Comparison of ENCODE assay signal across 1 cellular context in genomic region chr6:148345176-148345575, GRCh38.
TF ChIP-seq lines count a peak whose summit lies in the region.

No MANE protein-coding gene starts in this region.

TF ChIP-seq in HepG2, 621 proteins besides CTCF, POLR2A, EP300 and RAD21 (continued from another document and continues in another):
- TF ChIP-seq, protein P1, sequence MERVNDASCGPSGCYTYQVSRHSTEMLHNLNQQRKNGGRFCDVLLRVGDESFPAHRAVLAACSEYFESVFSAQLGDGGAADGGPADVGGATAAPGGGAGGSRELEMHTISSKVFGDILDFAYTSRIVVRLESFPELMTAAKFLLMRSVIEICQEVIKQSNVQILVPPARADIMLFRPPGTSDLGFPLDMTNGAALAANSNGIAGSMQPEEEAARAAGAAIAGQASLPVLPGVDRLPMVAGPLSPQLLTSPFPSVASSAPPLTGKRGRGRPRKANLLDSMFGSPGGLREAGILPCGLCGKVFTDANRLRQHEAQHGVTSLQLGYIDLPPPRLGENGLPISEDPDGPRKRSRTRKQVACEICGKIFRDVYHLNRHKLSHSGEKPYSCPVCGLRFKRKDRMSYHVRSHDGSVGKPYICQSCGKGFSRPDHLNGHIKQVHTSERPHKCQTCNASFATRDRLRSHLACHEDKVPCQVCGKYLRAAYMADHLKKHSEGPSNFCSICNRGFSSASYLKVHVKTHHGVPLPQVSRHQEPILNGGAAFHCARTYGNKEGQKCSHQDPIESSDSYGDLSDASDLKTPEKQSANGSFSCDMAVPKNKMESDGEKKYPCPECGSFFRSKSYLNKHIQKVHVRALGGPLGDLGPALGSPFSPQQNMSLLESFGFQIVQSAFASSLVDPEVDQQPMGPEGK (CRISPR knock-in tag; IDR thresholded peaks at IDR 0.05), result no peak
- TF ChIP-seq PAXIP1 (CRISPR knock-in tag; conservative IDR thresholded peaks at IDR 0.05) (no peak), DRAP1 (CRISPR knock-in tag; IDR thresholded peaks at IDR 0.05) (0 out of 2 replicates have a peak, but pooled peaks have one; percentile 14), ZNF430 (CRISPR knock-in tag; IDR thresholded peaks at IDR 0.05) (no peak), NR2F1 (CRISPR knock-in tag; IDR thresholded peaks at IDR 0.05) (no peak), ZFYVE20 (CRISPR knock-in tag; IDR thresholded peaks at IDR 0.05; ENCODE audit: borderline replicate concordance, low read depth) (no peak), ZNF562 (CRISPR knock-in tag; IDR thresholded peaks at IDR 0.05; ENCODE audit: borderline replicate concordance) (no peak), ETV5 (CRISPR knock-in tag; IDR thresholded peaks at IDR 0.05; ENCODE audit: borderline replicate concordance) (no peak), ZBTB34 (CRISPR knock-in tag; IDR thresholded peaks at IDR 0.05) (no peak), ZNF564 (CRISPR knock-in tag; IDR thresholded peaks at IDR 0.05) (no peak), ZNF468 (CRISPR knock-in tag; IDR thresholded peaks at IDR 0.05) (no peak), ZFP90 (CRISPR knock-in tag; IDR thresholded peaks at IDR 0.05; ENCODE audit: borderline replicate concordance) (no peak), HMGA1 (CRISPR knock-in tag; conservative IDR thresholded peaks at IDR 0.05) (no peak), FOXA1 (IDR thresholded peaks at IDR 0.05) (no peak), FOXA1 (CRISPR knock-in tag; IDR thresholded peaks at IDR 0.05) (peak; percentile 50), ZNF552 (CRISPR knock-in tag; IDR thresholded peaks at IDR 0.05; ENCODE audit: borderline replicate concordance) (no peak), ZNF335 (CRISPR knock-in tag; IDR thresholded peaks at IDR 0.05) (no peak), RORA (CRISPR knock-in tag; IDR thresholded peaks at IDR 0.05) (no peak), FOXP1 (IDR thresholded peaks at IDR 0.05) (no peak), FOXP1 (CRISPR knock-in tag; IDR thresholded peaks at IDR 0.05) (peak; percentile 80), SP140L (CRISPR knock-in tag; IDR thresholded peaks at IDR 0.05; ENCODE audit: borderline replicate concordance) (no peak), ARNT (IDR thresholded peaks at IDR 0.05) (no peak), MYPOP (CRISPR knock-in tag; IDR thresholded peaks at IDR 0.05) (no peak), IKZF1 (IDR thresholded peaks at IDR 0.05) (no peak), IRF2 (CRISPR knock-in tag; IDR thresholded peaks at IDR 0.05) (0 out of 2 replicates have a peak, but pooled peaks have one; percentile 13), KAT7 (CRISPR knock-in tag; IDR thresholded peaks at IDR 0.05; ENCODE audit: borderline replicate concordance) (no peak), HOXA3 (CRISPR knock-in tag; IDR thresholded peaks at IDR 0.05) (no peak), KAT2B (IDR thresholded peaks at IDR 0.05; ENCODE audit: borderline replicate concordance, low read depth, low read length) (no peak), HDAC2 (CRISPR knock-in tag; IDR thresholded peaks at IDR 0.05) (0 out of 2 replicates have a peak, but pooled peaks have one; percentile 20), JUNB (CRISPR knock-in tag; IDR thresholded peaks at IDR 0.05; ENCODE audit: borderline replicate concordance) (no peak), NFYC (CRISPR knock-in tag; IDR thresholded peaks at IDR 0.05) (no peak), RBAK (CRISPR knock-in tag; IDR thresholded peaks at IDR 0.05) (no peak), ZSCAN22 (CRISPR knock-in tag; IDR thresholded peaks at IDR 0.05) (no peak), CSRNP2 (CRISPR knock-in tag; conservative IDR thresholded peaks at IDR 0.05; ENCODE audit: low read depth) (no peak), SYNCRIP (IDR thresholded peaks at IDR 0.05; ENCODE audit: insufficient read depth, low read depth, low read length) (no peak), MNT (IDR thresholded peaks at IDR 0.05) (no peak), ZNF343 (CRISPR knock-in tag; IDR thresholded peaks at IDR 0.05) (no peak), E2F2 (CRISPR knock-in tag; IDR thresholded peaks at IDR 0.05; ENCODE audit: borderline replicate concordance) (no peak), SMAD3 (CRISPR knock-in tag; IDR thresholded peaks at IDR 0.05) (no peak), REXO4 (CRISPR knock-in tag; IDR thresholded peaks at IDR 0.05; ENCODE audit: borderline replicate concordance) (no peak), ZSCAN31 (CRISPR knock-in tag; IDR thresholded peaks at IDR 0.05; ENCODE audit: low read depth) (no peak)
- TF ChIP-seq, protein P2, sequence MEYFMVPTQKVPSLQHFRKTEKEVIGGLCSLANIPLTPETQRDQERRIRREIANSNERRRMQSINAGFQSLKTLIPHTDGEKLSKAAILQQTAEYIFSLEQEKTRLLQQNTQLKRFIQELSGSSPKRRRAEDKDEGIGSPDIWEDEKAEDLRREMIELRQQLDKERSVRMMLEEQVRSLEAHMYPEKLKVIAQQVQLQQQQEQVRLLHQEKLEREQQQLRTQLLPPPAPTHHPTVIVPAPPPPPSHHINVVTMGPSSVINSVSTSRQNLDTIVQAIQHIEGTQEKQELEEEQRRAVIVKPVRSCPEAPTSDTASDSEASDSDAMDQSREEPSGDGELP (IDR thresholded peaks at IDR 0.05; ENCODE audit: borderline replicate concordance, low read depth), result no peak
- TF ChIP-seq, protein P3, sequence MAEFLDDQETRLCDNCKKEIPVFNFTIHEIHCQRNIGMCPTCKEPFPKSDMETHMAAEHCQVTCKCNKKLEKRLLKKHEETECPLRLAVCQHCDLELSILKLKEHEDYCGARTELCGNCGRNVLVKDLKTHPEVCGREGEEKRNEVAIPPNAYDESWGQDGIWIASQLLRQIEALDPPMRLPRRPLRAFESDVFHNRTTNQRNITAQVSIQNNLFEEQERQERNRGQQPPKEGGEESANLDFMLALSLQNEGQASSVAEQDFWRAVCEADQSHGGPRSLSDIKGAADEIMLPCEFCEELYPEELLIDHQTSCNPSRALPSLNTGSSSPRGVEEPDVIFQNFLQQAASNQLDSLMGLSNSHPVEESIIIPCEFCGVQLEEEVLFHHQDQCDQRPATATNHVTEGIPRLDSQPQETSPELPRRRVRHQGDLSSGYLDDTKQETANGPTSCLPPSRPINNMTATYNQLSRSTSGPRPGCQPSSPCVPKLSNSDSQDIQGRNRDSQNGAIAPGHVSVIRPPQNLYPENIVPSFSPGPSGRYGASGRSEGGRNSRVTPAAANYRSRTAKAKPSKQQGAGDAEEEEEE (CRISPR knock-in tag; IDR thresholded peaks at IDR 0.05; ENCODE audit: borderline replicate concordance), result no peak
- TF ChIP-seq, protein P4, sequence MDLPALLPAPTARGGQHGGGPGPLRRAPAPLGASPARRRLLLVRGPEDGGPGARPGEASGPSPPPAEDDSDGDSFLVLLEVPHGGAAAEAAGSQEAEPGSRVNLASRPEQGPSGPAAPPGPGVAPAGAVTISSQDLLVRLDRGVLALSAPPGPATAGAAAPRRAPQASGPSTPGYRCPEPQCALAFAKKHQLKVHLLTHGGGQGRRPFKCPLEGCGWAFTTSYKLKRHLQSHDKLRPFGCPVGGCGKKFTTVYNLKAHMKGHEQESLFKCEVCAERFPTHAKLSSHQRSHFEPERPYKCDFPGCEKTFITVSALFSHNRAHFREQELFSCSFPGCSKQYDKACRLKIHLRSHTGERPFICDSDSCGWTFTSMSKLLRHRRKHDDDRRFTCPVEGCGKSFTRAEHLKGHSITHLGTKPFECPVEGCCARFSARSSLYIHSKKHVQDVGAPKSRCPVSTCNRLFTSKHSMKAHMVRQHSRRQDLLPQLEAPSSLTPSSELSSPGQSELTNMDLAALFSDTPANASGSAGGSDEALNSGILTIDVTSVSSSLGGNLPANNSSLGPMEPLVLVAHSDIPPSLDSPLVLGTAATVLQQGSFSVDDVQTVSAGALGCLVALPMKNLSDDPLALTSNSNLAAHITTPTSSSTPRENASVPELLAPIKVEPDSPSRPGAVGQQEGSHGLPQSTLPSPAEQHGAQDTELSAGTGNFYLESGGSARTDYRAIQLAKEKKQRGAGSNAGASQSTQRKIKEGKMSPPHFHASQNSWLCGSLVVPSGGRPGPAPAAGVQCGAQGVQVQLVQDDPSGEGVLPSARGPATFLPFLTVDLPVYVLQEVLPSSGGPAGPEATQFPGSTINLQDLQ (CRISPR knock-in tag; IDR thresholded peaks at IDR 0.05), result no peak
- TF ChIP-seq, protein P5, sequence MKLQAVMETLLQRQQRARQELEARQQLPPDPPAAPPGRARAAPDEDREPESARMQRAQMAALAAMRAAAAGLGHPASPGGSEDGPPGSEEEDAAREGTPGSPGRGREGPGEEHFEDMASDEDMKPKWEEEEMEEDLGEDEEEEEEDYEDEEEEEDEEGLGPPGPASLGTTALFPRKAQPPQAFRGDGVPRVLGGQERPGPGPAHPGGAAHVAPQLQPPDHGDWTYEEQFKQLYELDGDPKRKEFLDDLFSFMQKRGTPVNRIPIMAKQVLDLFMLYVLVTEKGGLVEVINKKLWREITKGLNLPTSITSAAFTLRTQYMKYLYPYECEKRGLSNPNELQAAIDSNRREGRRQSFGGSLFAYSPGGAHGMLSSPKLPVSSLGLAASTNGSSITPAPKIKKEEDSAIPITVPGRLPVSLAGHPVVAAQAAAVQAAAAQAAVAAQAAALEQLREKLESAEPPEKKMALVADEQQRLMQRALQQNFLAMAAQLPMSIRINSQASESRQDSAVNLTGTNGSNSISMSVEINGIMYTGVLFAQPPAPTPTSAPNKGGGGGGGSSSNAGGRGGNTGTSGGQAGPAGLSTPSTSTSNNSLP (IDR thresholded peaks at IDR 0.05; ENCODE audit: low read depth, low read length), result no peak
